ENCODE assay signal across 19 cellular contexts in the genomic region with DNA sequence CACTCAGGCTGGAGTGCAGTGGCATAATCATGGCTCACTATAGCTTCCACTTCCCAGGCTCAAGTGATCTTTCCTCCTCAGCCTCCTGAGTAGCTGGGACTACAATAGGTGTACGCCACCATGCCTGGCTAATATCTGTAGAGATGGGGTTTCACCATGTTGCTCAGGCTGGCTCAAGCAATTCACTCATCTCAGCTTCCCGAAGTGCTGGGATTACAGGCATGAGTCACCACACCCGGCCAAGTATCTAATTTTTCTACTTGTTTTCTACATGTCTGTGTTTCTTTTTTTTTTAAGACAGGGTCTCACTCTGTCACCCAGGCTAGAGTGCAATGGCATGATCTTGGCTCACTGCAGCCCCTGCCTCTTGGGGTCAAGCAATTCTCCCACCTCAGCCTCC.
A peak's percentile ranks its signal among the peaks of the same experiment; 100 is the strongest.
DNase-seq lines count a peak whose midpoint lies in the region; ATAC-seq and TF ChIP-seq lines count a peak whose summit lies in the region.
"Had no signal": no experiment of that assay in that cellular context is flagged by ENCODE, and none has a peak within 500 bp of the region (broad histone marks: within the 10 kb centered on the region; RNA-seq: fewer than 3 reads in every experiment).

No MANE protein-coding gene starts in this region.

- no peaks in the 10 kb centered on the region for H3K36me3 Mint-ChIP-seq in activated T-helper 17 cell treated with anti-CD3 and anti-CD28 coated beads, Interleukin-2, amount 50 U/mL, for 72 hours (ENCODE audit: low read depth)
- H3K36me3 Mint-ChIP-seq: stimulated activated effector memory CD8-positive, alpha-beta T cell treated with anti-CD3 and anti-CD28 coated beads, Interleukin-12 subunit alpha, Interleukin-12 subunit beta, amount 100 ng/mL, for 72 hours had no signal

- no peak overlapping the region for H2AFZ ChIP-seq in mesenchymal stem cell (ENCODE audit: low read depth, low read length)

- H3K27ac ChIP-seq in RWPE1 (peak overlapping the region; percentile 44; the same call in 1 of the 2 replicates), mesenchymal stem cell (ENCODE audit: low read length, poor library complexity, severe bottlenecking) (no peak overlapping the region)
- H3K27ac ChIP-seq: esophagus squamous epithelium, tibial nerve had no signal

- no peaks in the 10 kb centered on the region for H3K79me1 ChIP-seq in mesenchymal stem cell (replicated peaks; ENCODE audit: low read length, poor library complexity, severe bottlenecking)

- CTCF ChIA-PET in RWPE1 (lab: Yijun Ruan, JAX): no interaction called here

- DNase-seq in HCEC 1CT: peak; percentile 57
- DNase-seq in RWPE1 (ENCODE audit: low spot score): no peak
- peak; percentile 26 for DNase-seq in dedifferentiated amniotic fluid mesenchymal stem cell (ENCODE audit: extremely low spot score)
- DNase-seq in mesenchymal stem cell: peak; percentile 80
- DNase-seq in hippocampal formation (lab: John Stamatoyannopoulos, UW): no peak
- no peak for DNase-seq in UCSD-AML1 (lab: John Stamatoyannopoulos, UW; ENCODE audit: unreplicated experiment)
- DNase-seq in activated T-cell treated with anti-CD3 and anti-CD28 coated beads, Interleukin-2, amount 50 U/mL, for 48 hours: no peak
- DNase-seq: activated gamma-delta T cell treated with Interleukin-2 at 50 U/mL for 16 hours; esophagus squamous epithelium; left ventricle myocardium superior; NCI-H1105 treated with DMSO at 0.1 percent for 48 hours; NK-92 treated with Interleukin-12 subunit alpha and Interleukin-12 subunit beta, amount 100 ng/mL, for 24 hours; small intestine; T-helper 2 cell had no signal

- no peak overlapping the region for H4K91ac ChIP-seq in mesenchymal stem cell (ENCODE audit: low read length)

- no peak overlapping the region for H3K23ac ChIP-seq in mesenchymal stem cell (ENCODE audit: low read length in 2 of 2)

- no peak overlapping the region for H3K4me2 ChIP-seq in mesenchymal stem cell (ENCODE audit: low read length, poor library complexity, severe bottlenecking)

- H3K9me3 ChIP-seq in mesenchymal stem cell (ENCODE audit: control insufficient read depth, low read length): peaks cover 8% of the 10 kb centered on the region
- H3K9me3 ChIP-seq: esophagus squamous epithelium had no signal

- no peak overlapping the region for H3K14ac ChIP-seq in mesenchymal stem cell (ENCODE audit: low read length in 2 of 2)

- H3K27me3 ChIP-seq in mesenchymal stem cell (ENCODE audit: control insufficient read depth in 1 of 2, insufficient read depth in 1 of 2, low read length in 2 of 2): no peaks in the 10 kb centered on the region
- H3K27me3 ChIP-seq: tibial nerve had no signal

- no peak overlapping the region for H3K27ac Mint-ChIP-seq in activated T-helper 17 cell treated with anti-CD3 and anti-CD28 coated beads, Interleukin-2, amount 50 U/mL, for 72 hours
- H3K27ac Mint-ChIP-seq: stimulated activated effector memory CD8-positive, alpha-beta T cell treated with anti-CD3 and anti-CD28 coated beads, Interleukin-12 subunit alpha, Interleukin-12 subunit beta, amount 100 ng/mL, for 72 hours had no signal

- no peak overlapping the region for H3K9ac ChIP-seq in mesenchymal stem cell (ENCODE audit: low read length)

- POLR2A ChIA-PET in RWPE1 (lab: Yijun Ruan, JAX; ENCODE audit: low non-redundant PET): interaction anchor here (0.7 kb wide), 1 partner anchor 47 kb away, joined by 3 read pairs; no protein-coding TSS in a partner anchor

- no peaks in the 10 kb centered on the region for H3K36me3 ChIP-seq in mesenchymal stem cell (ENCODE audit: control insufficient read depth in 1 of 2, insufficient read depth in 2 of 2, low read depth in 1 of 2, low read length in 2 of 2)
- H3K36me3 ChIP-seq: esophagus squamous epithelium, tibial nerve had no signal

- no peaks in the 10 kb centered on the region for H3K4me1 Mint-ChIP-seq in activated T-helper 17 cell treated with anti-CD3 and anti-CD28 coated beads, Interleukin-2, amount 50 U/mL, for 72 hours
- H3K4me1 Mint-ChIP-seq: stimulated activated effector memory CD8-positive, alpha-beta T cell treated with anti-CD3 and anti-CD28 coated beads, Interleukin-12 subunit alpha, Interleukin-12 subunit beta, amount 100 ng/mL, for 72 hours had no signal

- WGBS in mesenchymal stem cell: 21% methylated on average over 2 of the region's 3 CpGs

- H2AK5ac ChIP-seq in mesenchymal stem cell (ENCODE audit: low read length, severe bottlenecking): no peak overlapping the region

- no peak overlapping the region for H3K4me3 Mint-ChIP-seq in activated T-helper 17 cell treated with anti-CD3 and anti-CD28 coated beads, Interleukin-2, amount 50 U/mL, for 72 hours
- H3K4me3 Mint-ChIP-seq: stimulated activated effector memory CD8-positive, alpha-beta T cell treated with anti-CD3 and anti-CD28 coated beads, Interleukin-12 subunit alpha, Interleukin-12 subunit beta, amount 100 ng/mL, for 72 hours had no signal

- H2BK12ac ChIP-seq in mesenchymal stem cell (ENCODE audit: low read length in 2 of 2): no peak overlapping the region

- H2BK120ac ChIP-seq in mesenchymal stem cell (ENCODE audit: low read depth, low read length): no peak overlapping the region

- no peak for ATAC-seq in activated T-helper 17 cell treated with anti-CD3 and anti-CD28 coated beads, Interleukin-2, amount 50 U/mL, for 72 hours (replicated peaks)
- ATAC-seq: activated CD4-positive, CD25-positive, alpha-beta regulatory T cell treated with anti-CD3 and anti-CD28 coated beads, Interleukin-2, amount 50 U/mL, for 24 hours; left ventricle myocardium superior; Right ventricle myocardium inferior; stimulated activated effector memory CD8-positive, alpha-beta T cell treated with anti-CD3 and anti-CD28 coated beads, Interleukin-12 subunit alpha, Interleukin-12 subunit beta, amount 100 ng/mL, for 72 hours had no signal

- peaks cover 11% of the 10 kb centered on the region for H3K9me3 Mint-ChIP-seq in activated T-helper 17 cell treated with anti-CD3 and anti-CD28 coated beads, Interleukin-2, amount 50 U/mL, for 72 hours

- no peak overlapping the region for H2BK5ac ChIP-seq in mesenchymal stem cell (ENCODE audit: low read depth, low read length, poor library complexity, severe bottlenecking)

- no peak overlapping the region for H2BK15ac ChIP-seq in mesenchymal stem cell (ENCODE audit: low read depth, poor library complexity, severe bottlenecking)

- TF ChIP-seq CTCF in RWPE1 (conservative IDR thresholded peaks at IDR 0.05; ENCODE audit: low read depth): no peak

- no peaks in the 10 kb centered on the region for H3K27me3 Mint-ChIP-seq in activated T-helper 17 cell treated with anti-CD3 and anti-CD28 coated beads, Interleukin-2, amount 50 U/mL, for 72 hours

- H3K4ac ChIP-seq in mesenchymal stem cell (ENCODE audit: low read depth in 1 of 2, low read length in 2 of 2): no peak overlapping the region

- no peaks in the 10 kb centered on the region for H3K4me1 ChIP-seq in mesenchymal stem cell (ENCODE audit: control insufficient read depth, insufficient read depth, low read depth, low read length)
- H3K4me1 ChIP-seq: tibial nerve had no signal

- no peak overlapping the region for H3K18ac ChIP-seq in mesenchymal stem cell (ENCODE audit: low read depth in 1 of 2, low read length in 2 of 2)

- no peak overlapping the region for H4K8ac ChIP-seq in mesenchymal stem cell (ENCODE audit: low read length)

- no peak overlapping the region for H3K4me3 ChIP-seq in mesenchymal stem cell (ENCODE audit: insufficient read depth in 1 of 2, low read depth in 1 of 2, low read length in 2 of 2)
- H3K4me3 ChIP-seq: esophagus squamous epithelium, tibial nerve had no signal

Comparison
In these comparisons a context has a peak if more than half of its experiments do, and no peak if none do; other contexts are left out.
1. DNase-seq: peak in HCEC 1CT (single experiment), dedifferentiated amniotic fluid mesenchymal stem cell (single experiment) and mesenchymal stem cell (single experiment); none in RWPE1 (single experiment), hippocampal formation (0 of 2), UCSD-AML1 (single experiment) and activated T-cell treated with anti-CD3 and anti-CD28 coated beads, Interleukin-2, amount 50 U/mL, for 48 hours (0 of 2).